Comparison of ENCODE assay signal across 1 cellular context in the genomic region with DNA sequence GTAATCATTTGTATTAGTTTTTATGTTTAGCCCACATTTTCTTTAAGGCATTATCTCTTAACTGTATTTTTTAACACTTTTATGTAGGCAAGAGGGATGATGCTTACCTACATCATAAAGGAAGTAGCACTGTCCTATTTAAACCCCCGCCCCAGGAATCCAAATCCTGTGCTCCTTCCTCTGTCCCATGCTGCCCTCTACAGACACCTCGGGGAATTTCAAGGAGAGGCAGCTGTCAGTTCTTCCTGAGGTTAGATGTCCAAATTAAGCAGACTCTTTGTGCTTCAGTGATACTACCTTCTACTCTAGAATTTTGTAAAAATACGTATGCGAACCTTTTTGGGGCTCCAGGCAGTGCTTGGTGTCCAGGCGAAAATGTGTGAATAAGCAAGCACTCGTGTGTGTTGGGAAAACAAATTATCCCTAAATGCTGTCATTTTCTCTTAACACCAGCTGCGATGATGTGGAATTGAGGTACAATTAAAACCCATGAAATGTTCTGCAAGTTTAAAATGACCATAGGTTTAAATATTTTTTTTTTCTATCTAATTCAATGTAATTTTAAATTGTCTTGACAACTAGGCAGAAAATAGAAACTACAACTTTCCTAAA.
A peak's percentile ranks its signal among the peaks of the same experiment; 100 is the strongest.
TF ChIP-seq lines count a peak whose summit lies in the region.

No MANE protein-coding gene starts in this region.

TF ChIP-seq in HepG2, 621 proteins besides CTCF, POLR2A, EP300 and RAD21:
- TF ChIP-seq AFF4 (CRISPR knock-in tag; IDR thresholded peaks at IDR 0.05) (no peak), STAG1 (CRISPR knock-in tag; IDR thresholded peaks at IDR 0.05) (peak; percentile 60), FOXM1 (CRISPR knock-in tag; IDR thresholded peaks at IDR 0.05) (no peak), ZBTB14 (CRISPR knock-in tag; IDR thresholded peaks at IDR 0.05) (no peak), MAZ (IDR thresholded peaks at IDR 0.05; ENCODE audit: borderline replicate concordance, low read depth, low read length) (peak; percentile 23; the same call in 1 of the 2 replicates), MAZ (CRISPR knock-in tag; IDR thresholded peaks at IDR 0.05; ENCODE audit: low read depth) (no peak), ARNT2 (CRISPR knock-in tag; IDR thresholded peaks at IDR 0.05; ENCODE audit: low read depth) (no peak), ZNF557 (CRISPR knock-in tag; IDR thresholded peaks at IDR 0.05) (no peak), TEAD3 (CRISPR knock-in tag; optimal IDR thresholded peaks at IDR 0.05; ENCODE audit: borderline replicate concordance) (peak; percentile 63), ZFP41 (CRISPR knock-in tag; IDR thresholded peaks at IDR 0.05; ENCODE audit: borderline replicate concordance) (no peak), RELA (CRISPR knock-in tag; IDR thresholded peaks at IDR 0.05) (no peak), ZNF574 (CRISPR knock-in tag; IDR thresholded peaks at IDR 0.05) (no peak), ZNF576 (CRISPR knock-in tag; IDR thresholded peaks at IDR 0.05) (no peak), ISX (CRISPR knock-in tag; conservative IDR thresholded peaks at IDR 0.05) (no peak), MAF1 (CRISPR knock-in tag; IDR thresholded peaks at IDR 0.05; ENCODE audit: borderline replicate concordance) (no peak), ZNF883 (CRISPR knock-in tag; IDR thresholded peaks at IDR 0.05; ENCODE audit: not compliant biosample characterization) (no peak), CBX2 (IDR thresholded peaks at IDR 0.05; ENCODE audit: low read depth, low read length) (no peak), CBX2 (CRISPR knock-in tag; IDR thresholded peaks at IDR 0.05; ENCODE audit: low read depth) (no peak)
- TF ChIP-seq, protein P1, sequence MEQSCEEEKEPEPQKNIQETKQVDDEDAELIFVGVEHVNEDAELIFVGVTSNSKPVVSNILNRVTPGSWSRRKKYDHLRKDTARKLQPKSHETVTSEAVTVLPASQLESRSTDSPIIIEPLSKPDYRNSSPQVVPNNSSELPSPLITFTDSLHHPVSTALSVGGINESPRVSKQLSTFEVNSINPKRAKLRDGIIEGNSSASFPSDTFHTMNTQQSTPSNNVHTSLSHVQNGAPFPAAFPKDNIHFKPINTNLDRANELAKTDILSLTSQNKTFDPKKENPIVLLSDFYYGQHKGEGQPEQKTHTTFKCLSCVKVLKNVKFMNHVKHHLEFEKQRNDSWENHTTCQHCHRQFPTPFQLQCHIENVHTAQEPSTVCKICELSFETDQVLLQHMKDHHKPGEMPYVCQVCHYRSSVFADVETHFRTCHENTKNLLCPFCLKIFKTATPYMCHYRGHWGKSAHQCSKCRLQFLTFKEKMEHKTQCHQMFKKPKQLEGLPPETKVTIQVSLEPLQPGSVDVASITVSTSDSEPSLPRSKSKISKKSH (CRISPR knock-in tag; IDR thresholded peaks at IDR 0.05; ENCODE audit: borderline replicate concordance), result no peak
- TF ChIP-seq, protein P2, sequence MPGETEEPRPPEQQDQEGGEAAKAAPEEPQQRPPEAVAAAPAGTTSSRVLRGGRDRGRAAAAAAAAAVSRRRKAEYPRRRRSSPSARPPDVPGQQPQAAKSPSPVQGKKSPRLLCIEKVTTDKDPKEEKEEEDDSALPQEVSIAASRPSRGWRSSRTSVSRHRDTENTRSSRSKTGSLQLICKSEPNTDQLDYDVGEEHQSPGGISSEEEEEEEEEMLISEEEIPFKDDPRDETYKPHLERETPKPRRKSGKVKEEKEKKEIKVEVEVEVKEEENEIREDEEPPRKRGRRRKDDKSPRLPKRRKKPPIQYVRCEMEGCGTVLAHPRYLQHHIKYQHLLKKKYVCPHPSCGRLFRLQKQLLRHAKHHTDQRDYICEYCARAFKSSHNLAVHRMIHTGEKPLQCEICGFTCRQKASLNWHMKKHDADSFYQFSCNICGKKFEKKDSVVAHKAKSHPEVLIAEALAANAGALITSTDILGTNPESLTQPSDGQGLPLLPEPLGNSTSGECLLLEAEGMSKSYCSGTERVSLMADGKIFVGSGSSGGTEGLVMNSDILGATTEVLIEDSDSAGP (CRISPR knock-in tag; IDR thresholded peaks at IDR 0.05; ENCODE audit: borderline replicate concordance), result no peak
